8 cellular contexts compared by ENCODE assay signal in genomic region chr16:74813109-74813641, GRCh38. TPM values are rescaled to one million over a fixed set of nuclear protein-coding genes. Genes with fewer than 3 reads are reported as not detected.
DNase-seq lines count a peak whose midpoint lies in the region; ATAC-seq and TF ChIP-seq lines count a peak whose summit lies in the region.

No MANE protein-coding gene starts in this region.

- H3K27ac Mint-ChIP-seq in activated B cell treated with CpG ODN at 0.5 μM for 24 hours = no peak overlapping the region

- H3K36me3 ChIP-seq in ACC112 (ENCODE audit: insufficient read depth, low read length) (no peaks in the 10 kb centered on the region), mammary epithelial cell (ENCODE audit: insufficient read depth, low read length) (no peaks in the 10 kb centered on the region)

- TF ChIP-seq CTCF in activated B cell treated with CpG ODN at 0.5 μM for 24 hours (IDR thresholded peaks at IDR 0.05) (peak; percentile 78), mammary epithelial cell (conservative IDR thresholded peaks at IDR 0.05 in 1 of 2, IDR thresholded peaks at IDR 0.05 in 1 of 2; ENCODE audit: extremely low read depth in 1 of 2, insufficient read depth in 1 of 2, low read depth in 1 of 2, low read length in 2 of 2) (peak; percentile 88 to 97)

- BruUV-seq in mammary epithelial cell (replicated peaks; lab: Mats Ljungman, UMichigan) = no TSS peak

- peak; percentile 86 for ATAC-seq in GM18517 (IDR thresholded peaks at IDR 0.05; ENCODE audit: unreplicated experiment)
- ATAC-seq in HG03025 (IDR thresholded peaks at IDR 0.05; ENCODE audit: low FRiP score, unreplicated experiment) = peak; percentile 97
- ATAC-seq in activated B cell treated with CpG ODN at 0.5 μM for 24 hours (ENCODE audit: low read depth) = peak; percentile 96

- WGBS in mammary epithelial cell (ENCODE audit: low coverage, missing lambda C conversion rate) = 24% methylated on average over 5 of the region's 25 CpGs

- no peaks in the 10 kb centered on the region for H3K36me3 Mint-ChIP-seq in activated B cell treated with CpG ODN at 0.5 μM for 24 hours (ENCODE audit: low read depth)

- in situ Hi-C loops in mammary epithelial cell (cut with MboI; ENCODE audit: low sequenced_read_pairs in 2 of 2) = loop anchor here (10.0 kb wide), 2 partner anchors 52 to 62 kb away; no protein-coding TSS in a partner anchor

- H3K27me3 Mint-ChIP-seq in activated B cell treated with CpG ODN at 0.5 μM for 24 hours = peaks cover 13% of the 10 kb centered on the region

- H3K4me1 Mint-ChIP-seq in activated B cell treated with CpG ODN at 0.5 μM for 24 hours = no peaks in the 10 kb centered on the region

- no peaks in the 10 kb centered on the region for H3K79me2 ChIP-seq in ACC112 (ENCODE audit: control insufficient read depth, insufficient read depth, low read length, unreplicated experiment)
- H3K79me2 ChIP-seq in mammary epithelial cell (ENCODE audit: insufficient read depth, low read length) = no peaks in the 10 kb centered on the region

- H3K27ac ChIP-seq in ACC112 (ENCODE audit: low read depth, low read length) = no peak overlapping the region
- H3K27ac ChIP-seq in mammary epithelial cell (ENCODE audit: insufficient read depth, low read depth, low read length) = no peak overlapping the region

- no peaks in the 10 kb centered on the region for H3K9me3 Mint-ChIP-seq in activated B cell treated with CpG ODN at 0.5 μM for 24 hours

- POLR2A ChIA-PET in activated B cell treated with CpG ODN at 0.5 μM for 24 hours (lab: Charles Lee) = no interaction called here

- H3K4me3 Mint-ChIP-seq in activated B cell treated with CpG ODN at 0.5 μM for 24 hours = no peak overlapping the region

- CTCF ChIA-PET in activated B cell treated with CpG ODN at 0.5 μM for 24 hours (lab: Charles Lee) (interaction anchor here (0.8 to 1.7 kb wide), 3 partner anchors 46 to 298 kb away, joined by 3 to 12 read pairs (median 4); no protein-coding TSS in a partner anchor), mammary epithelial cell (lab: Charles Lee; ENCODE audit: low non-redundant PET) (interaction anchor here (0.6 to 0.8 kb wide), 2 partner anchors 50 to 298 kb away, joined by 3 read pairs; no protein-coding TSS in a partner anchor)

- H3K4me3 ChIP-seq in ACC112 (ENCODE audit: low read depth, low read length) (no peak overlapping the region), mammary epithelial cell (replicated peaks in 1 of 3; ENCODE audit: insufficient read depth in 1 of 3, low read depth in 2 of 3, low read length in 3 of 3) (no peak overlapping the region)

- intact Hi-C loops in activated B cell treated with CpG ODN at 0.5 μM for 24 hours (cut with micrococcal nuclease) (loop anchor here (1.0 kb wide), 3 partner anchors 49 to 298 kb away; no protein-coding TSS in a partner anchor), mammary epithelial cell (cut with micrococcal nuclease) (loop anchor here (1.0 to 5.0 kb wide), 4 partner anchors 49 to 319 kb away; no protein-coding TSS in a partner anchor)

- peak overlapping the region; percentile 66 for H3K4me2 ChIP-seq in mammary epithelial cell (ENCODE audit: insufficient read depth, low read depth, low read length)

- peak; percentile 87 for DNase-seq in NCI-H2171 (lab: John Stamatoyannopoulos, UW)
- peak; percentile 59 for DNase-seq in activated B cell treated with CpG ODN at 0.5 μM for 24 hours
- peak; percentile 52 for DNase-seq in mammary epithelial cell
- DNase-seq in islet precursor cell = peak; percentile 94
- peak; percentile 85 for DNase-seq in stimulated activated CD4-positive, alpha-beta T cell treated with anti-CD3 and anti-CD28 coated beads, Interleukin-15, amount 100 ng/mL, for 24 hours

- H2AFZ ChIP-seq in ACC112 (ENCODE audit: low read length, unreplicated experiment) (peak overlapping the region; percentile 15), mammary epithelial cell (ENCODE audit: low read depth, low read length) (peak overlapping the region; percentile 90)

- dilution Hi-C loops in mammary epithelial cell (cut with HindIII; ENCODE audit: low sequenced_read_pairs) = no loop called here

- no peaks in the 10 kb centered on the region for H3K9me3 ChIP-seq in mammary epithelial cell (replicated peaks; ENCODE audit: insufficient read depth, low read length)

- H3K27me3 ChIP-seq in ACC112 (ENCODE audit: insufficient read depth, low read length) = peaks cover 26% of the 10 kb centered on the region
- no peaks in the 10 kb centered on the region for H3K27me3 ChIP-seq in mammary epithelial cell (ENCODE audit: insufficient read depth, low read length)

- H3K4me1 ChIP-seq in ACC112 (ENCODE audit: control insufficient read depth, insufficient read depth, low read length, unreplicated experiment) (no peaks in the 10 kb centered on the region), mammary epithelial cell (ENCODE audit: insufficient read depth, low read length) (peaks cover 5% of the 10 kb centered on the region)

- no peak overlapping the region for H3K9ac ChIP-seq in mammary epithelial cell (ENCODE audit: insufficient read depth, low read length)

- H4K20me1 ChIP-seq in mammary epithelial cell (ENCODE audit: insufficient read depth, low read length) = no peaks in the 10 kb centered on the region

RNA-seq across cellular contexts. Expression of gene FA2H, which starts 38.6 kb away (rescaled TPM):
- 0.76 and 0.78 TPM in 2 replicates for total RNA-seq in activated B cell treated with CpG ODN at 0.5 μM for 24 hours
- not detected for total RNA-seq in mammary epithelial cell
- 0.44 TPM for polyA plus RNA-seq in mammary epithelial cell
- polyA minus RNA-seq in mammary epithelial cell = not detected
